Comparison of ENCODE assay signal across 13 cellular contexts in genomic region chr14:21933681-21934080, GRCh38.
A peak's percentile ranks its signal among the peaks of the same experiment; 100 is the strongest.
DNase-seq lines count a peak whose midpoint lies in the region; ATAC-seq and TF ChIP-seq lines count a peak whose summit lies in the region.
"Had no signal": no experiment of that assay in that cellular context is flagged by ENCODE, and none has a peak within 500 bp of the region (broad histone marks: within the 10 kb centered on the region; RNA-seq: fewer than 3 reads in every experiment).

No MANE protein-coding gene starts in this region.

- peak overlapping the region; percentile 9; the same call in 1 of the 2 replicates for H2AFZ ChIP-seq in Loucy (ENCODE audit: low read length)

- no peaks in the 10 kb centered on the region for H3K27me3 Mint-ChIP-seq in CD8-positive, alpha-beta T cell (ENCODE audit: low read depth)
- H3K27me3 Mint-ChIP-seq in chondrocyte (ENCODE audit: low read depth) = peaks cover 20% of the 10 kb centered on the region
- H3K27me3 Mint-ChIP-seq in memory B cell = peaks cover 1% of the 10 kb centered on the region
- no peaks in the 10 kb centered on the region for H3K27me3 Mint-ChIP-seq in activated naive CD4-positive, alpha-beta T cell treated with anti-CD3 and anti-CD28 coated beads for 36 hours (ENCODE audit: low read depth)

- H3K9ac ChIP-seq in Loucy (ENCODE audit: low read depth, low read length, poor library complexity, severe bottlenecking) = no peak overlapping the region

- H3K27me3 ChIP-seq in CD8-positive, alpha-beta T cell (ENCODE audit: insufficient read depth, low read length) = no peaks in the 10 kb centered on the region
- no peaks in the 10 kb centered on the region for H3K27me3 ChIP-seq in Loucy (ENCODE audit: insufficient read depth, low read length, poor library complexity, severe bottlenecking)
- H3K27me3 ChIP-seq: adrenal gland had no signal

- H3K4me2 ChIP-seq in Loucy (ENCODE audit: low read depth, low read length, poor library complexity, severe bottlenecking) = no peak overlapping the region

- no peak overlapping the region for H3K4me3 ChIP-seq in CD8-positive, alpha-beta T cell (ENCODE audit: low read depth, low read length)
- H3K4me3 ChIP-seq in Loucy (ENCODE audit: low read length, poor library complexity, severe bottlenecking) = no peak overlapping the region
- H3K4me3 ChIP-seq: adrenal gland had no signal

- H3K79me2 ChIP-seq in Loucy (ENCODE audit: insufficient read depth, low read length) = no peaks in the 10 kb centered on the region

- no peak overlapping the region for H3K27ac Mint-ChIP-seq in CD8-positive, alpha-beta T cell
- H3K27ac Mint-ChIP-seq in chondrocyte (ENCODE audit: unreplicated experiment) (no peak overlapping the region), memory B cell (no peak overlapping the region)
- no peak overlapping the region for H3K27ac Mint-ChIP-seq in activated naive CD4-positive, alpha-beta T cell treated with anti-CD3 and anti-CD28 coated beads for 36 hours

- CTCF ChIA-PET in CD8-positive, alpha-beta T cell (lab: Charles Lee) = interaction anchor here (0.8 to 3.4 kb wide), 9 partner anchors 11 to 636 kb away, joined by 3 to 30 read pairs (median 4); no protein-coding TSS in a partner anchor
- CTCF ChIA-PET in activated naive CD4-positive, alpha-beta T cell treated with anti-CD3 and anti-CD28 coated beads for 36 hours (lab: Charles Lee) = interaction anchor here (1.1 to 2.2 kb wide), 2 partner anchors 8 to 15 kb away, joined by 4 to 13 read pairs; no protein-coding TSS in a partner anchor

- POLR2A ChIA-PET in CD8-positive, alpha-beta T cell (lab: Charles Lee) = interaction anchor here (1.2 kb wide), 2 partner anchors 14 to 16 kb away, joined by 3 to 5 read pairs; no protein-coding TSS in a partner anchor

- no peaks in the 10 kb centered on the region for H3K9me2 ChIP-seq in Loucy (replicated peaks; ENCODE audit: low read depth, low read length)

- H3K4me1 Mint-ChIP-seq in CD8-positive, alpha-beta T cell (ENCODE audit: low read depth) = peaks cover 10% of the 10 kb centered on the region
- H3K4me1 Mint-ChIP-seq in chondrocyte (ENCODE audit: low read depth) (no peaks in the 10 kb centered on the region), memory B cell (peaks cover 3% of the 10 kb centered on the region)
- H3K4me1 Mint-ChIP-seq in activated naive CD4-positive, alpha-beta T cell treated with anti-CD3 and anti-CD28 coated beads for 36 hours (ENCODE audit: low read depth) = peaks cover 9% of the 10 kb centered on the region

- no peaks in the 10 kb centered on the region for H3K36me3 ChIP-seq in CD8-positive, alpha-beta T cell (ENCODE audit: insufficient read depth, low read length)
- H3K36me3 ChIP-seq in Loucy (ENCODE audit: insufficient read depth, low read length) = no peaks in the 10 kb centered on the region
- H3K36me3 ChIP-seq: adrenal gland had no signal

- ATAC-seq in CD8-positive, alpha-beta T cell = peak; percentile 73
- peak; percentile 53 for ATAC-seq in memory B cell (ENCODE audit: low read depth)
- no peak for ATAC-seq in HG03565 (IDR thresholded peaks at IDR 0.05; ENCODE audit: unreplicated experiment)
- ATAC-seq: right cardiac atrium had no signal

- H3K4me1 ChIP-seq in CD8-positive, alpha-beta T cell (ENCODE audit: insufficient read depth, low read length) = peaks cover 5% of the 10 kb centered on the region
- H3K4me1 ChIP-seq in Loucy (ENCODE audit: insufficient read depth, low read length, poor library complexity, severe bottlenecking) = peaks cover 29% of the 10 kb centered on the region
- H3K4me1 ChIP-seq: adrenal gland had no signal

- H3K4me3 Mint-ChIP-seq in CD8-positive, alpha-beta T cell = no peak overlapping the region
- no peak overlapping the region for H3K4me3 Mint-ChIP-seq in chondrocyte (ENCODE audit: unreplicated experiment)
- H3K4me3 Mint-ChIP-seq in memory B cell = no peak overlapping the region
- H3K4me3 Mint-ChIP-seq in activated naive CD4-positive, alpha-beta T cell treated with anti-CD3 and anti-CD28 coated beads for 36 hours = no peak overlapping the region
- H3K4me3 Mint-ChIP-seq: CD4-positive, CD25-positive, alpha-beta regulatory T cell had no signal

- TF ChIP-seq CTCF in CD8-positive, alpha-beta T cell (IDR thresholded peaks at IDR 0.05) = peak; percentile 58
- TF ChIP-seq CTCF in Loucy (conservative IDR thresholded peaks at IDR 0.05; ENCODE audit: low read length) (peak; percentile 79), chondrocyte (IDR thresholded peaks at IDR 0.05) (peak; percentile 49)

- no peaks in the 10 kb centered on the region for H3K36me3 Mint-ChIP-seq in CD8-positive, alpha-beta T cell
- H3K36me3 Mint-ChIP-seq in chondrocyte (ENCODE audit: low read depth) (no peaks in the 10 kb centered on the region), memory B cell (no peaks in the 10 kb centered on the region)
- no peaks in the 10 kb centered on the region for H3K36me3 Mint-ChIP-seq in activated naive CD4-positive, alpha-beta T cell treated with anti-CD3 and anti-CD28 coated beads for 36 hours (ENCODE audit: low read depth)
- H3K36me3 Mint-ChIP-seq: CD4-positive, CD25-positive, alpha-beta regulatory T cell had no signal

- H3K9me3 Mint-ChIP-seq in CD8-positive, alpha-beta T cell = no peaks in the 10 kb centered on the region
- no peaks in the 10 kb centered on the region for H3K9me3 Mint-ChIP-seq in chondrocyte (ENCODE audit: low read depth)
- H3K9me3 Mint-ChIP-seq in memory B cell = no peaks in the 10 kb centered on the region
- no peaks in the 10 kb centered on the region for H3K9me3 Mint-ChIP-seq in activated naive CD4-positive, alpha-beta T cell treated with anti-CD3 and anti-CD28 coated beads for 36 hours

- intact Hi-C loops in CD8-positive, alpha-beta T cell (cut with DNase I, micrococcal nuclease) = loop anchor here (1.0 kb wide), 3 partner anchors 15 to 65 kb away; no protein-coding TSS in a partner anchor
- intact Hi-C loops in activated naive CD4-positive, alpha-beta T cell treated with anti-CD3 and anti-CD28 coated beads for 36 hours (cut with micrococcal nuclease) = loop anchor here (1.0 to 2.0 kb wide), 2 partner anchors 15 to 39 kb away; no protein-coding TSS in a partner anchor

- H4K20me1 ChIP-seq in Loucy (ENCODE audit: insufficient read depth, low read length, poor library complexity, severe bottlenecking) = no peaks in the 10 kb centered on the region

- no peak for DNase-seq in CD8-positive, alpha-beta T cell
- no peak for DNase-seq in chondrocyte (ENCODE audit: low spot score)
- DNase-seq in memory B cell (ENCODE audit: low spot score in 2 of 2) = peak in 1 of 2 donors; percentile 22
- no peak for DNase-seq in activated T-cell treated with anti-CD3 and anti-CD28 coated beads for 4 hours
- DNase-seq in putamen (ENCODE audit: low spot score) = no peak
- DNase-seq in activated naive CD4-positive, alpha-beta T cell treated with anti-CD3 and anti-CD28 coated beads for 36 hours = no peak
- DNase-seq: activated CD8-positive, alpha-beta memory T cell treated with anti-CD3 and anti-CD28 coated beads, Interleukin-2, amount 50 U/mL, for 4 hours; adrenal gland; hypothalamus; right cardiac atrium had no signal

- no peaks in the 10 kb centered on the region for H3K9me3 ChIP-seq in CD8-positive, alpha-beta T cell (ENCODE audit: low read length)
- H3K9me3 ChIP-seq in Loucy (ENCODE audit: insufficient read depth, low read depth, low read length) = no peaks in the 10 kb centered on the region
- H3K9me3 ChIP-seq: adrenal gland had no signal

- H3K27ac ChIP-seq in CD8-positive, alpha-beta T cell (ENCODE audit: low read depth, low read length) = no peak overlapping the region
- H3K27ac ChIP-seq: adrenal gland had no signal

- no peaks in the 10 kb centered on the region for H3F3A ChIP-seq in Loucy (ENCODE audit: low read depth)
